1 cellular context compared by ENCODE assay signal in the genomic region with DNA sequence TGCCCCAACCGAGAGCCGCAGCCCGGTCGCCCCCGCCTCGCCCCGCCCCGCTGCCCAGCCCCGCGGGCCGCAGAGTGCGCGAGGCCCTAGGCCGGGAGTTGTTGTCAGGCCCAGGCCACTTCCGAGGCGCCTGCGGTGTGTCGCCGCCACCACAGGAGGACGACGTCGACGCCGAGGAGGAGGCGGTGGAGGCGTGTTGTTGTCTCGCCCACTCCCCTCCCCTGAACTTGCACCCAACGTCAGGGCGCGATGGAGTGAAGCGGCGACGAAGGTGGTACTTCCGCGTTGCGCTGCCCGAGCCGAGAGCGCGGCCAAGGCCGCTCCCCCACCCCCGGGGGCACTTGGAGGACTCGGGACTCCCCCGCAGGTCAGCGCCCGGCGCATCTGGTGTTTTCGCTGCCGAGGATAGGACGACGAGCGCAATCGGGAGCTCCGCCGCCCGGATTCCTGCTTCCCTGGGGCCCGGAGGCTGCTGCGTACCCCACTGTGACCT.
TF ChIP-seq lines count a peak whose summit lies in the region.

CDK13 (plus strand) TSS at position 277 of the 493 bp plus-strand sequence. CDS start 386 bp downstream, outside the sequence.

TF ChIP-seq in HepG2, 621 proteins besides CTCF, POLR2A, EP300 and RAD21 (continued from another document and continues in another):
- no peak for TF ChIP-seq HNF4G (IDR thresholded peaks at IDR 0.05; ENCODE audit: borderline replicate concordance, low read depth, low read length)
- no peak for TF ChIP-seq HNF4G (CRISPR knock-in tag; IDR thresholded peaks at IDR 0.05; ENCODE audit: borderline replicate concordance, low read depth)
- peak; percentile 94 for TF ChIP-seq ZMAT3 (CRISPR knock-in tag; conservative IDR thresholded peaks at IDR 0.05)
- TF ChIP-seq NCOA2 (CRISPR knock-in tag; IDR thresholded peaks at IDR 0.05) = peak; percentile 9; the same call in 1 of the 2 replicates
- no peak for TF ChIP-seq ZIK1 (CRISPR knock-in tag; IDR thresholded peaks at IDR 0.05; ENCODE audit: borderline replicate concordance, low read depth)
- TF ChIP-seq ZNF674 (CRISPR knock-in tag; IDR thresholded peaks at IDR 0.05; ENCODE audit: low read depth) = no peak
- TF ChIP-seq HNRNPL (IDR thresholded peaks at IDR 0.05; ENCODE audit: low read depth, low read length) = no peak
- no peak for TF ChIP-seq ONECUT2 (CRISPR knock-in tag; IDR thresholded peaks at IDR 0.05)
- peak; percentile 34; the same call in 1 of the 2 replicates for TF ChIP-seq SMAD3 (CRISPR knock-in tag; IDR thresholded peaks at IDR 0.05)
- 0 out of 2 replicates have a peak, but pooled peaks have one; percentile 13 for TF ChIP-seq RNF2 (conservative IDR thresholded peaks at IDR 0.05; ENCODE audit: low read depth)
- TF ChIP-seq ZNF781 (CRISPR knock-in tag; IDR thresholded peaks at IDR 0.05; ENCODE audit: borderline replicate concordance, not compliant biosample characterization) = peak; percentile 66
- 0 out of 2 replicates have a peak, but pooled peaks have one; percentile 14 for TF ChIP-seq ZNF335 (CRISPR knock-in tag; IDR thresholded peaks at IDR 0.05)
- no peak for TF ChIP-seq ZSCAN30 (CRISPR knock-in tag; IDR thresholded peaks at IDR 0.05)
- no peak for TF ChIP-seq TCF12 (IDR thresholded peaks at IDR 0.05)
- no peak for TF ChIP-seq TCF12 (CRISPR knock-in tag; IDR thresholded peaks at IDR 0.05)
- TF ChIP-seq ZNF574 (CRISPR knock-in tag; IDR thresholded peaks at IDR 0.05) = peak; percentile 20
- TF ChIP-seq ASH2L (IDR thresholded peaks at IDR 0.05; ENCODE audit: insufficient read length, low read depth, low read length) = no peak
- TF ChIP-seq CBX5 (CRISPR knock-in tag; IDR thresholded peaks at IDR 0.05; ENCODE audit: borderline replicate concordance) = no peak
- TF ChIP-seq ZNF670 (CRISPR knock-in tag; IDR thresholded peaks at IDR 0.05; ENCODE audit: borderline replicate concordance) = no peak
- no peak for TF ChIP-seq PHF5A (CRISPR knock-in tag; IDR thresholded peaks at IDR 0.05; ENCODE audit: low read depth, unreplicated experiment)
- TF ChIP-seq RARG (CRISPR knock-in tag; IDR thresholded peaks at IDR 0.05; ENCODE audit: low read depth) = no peak
- peak; percentile 55; the same call in 1 of the 2 replicates for TF ChIP-seq KLF15 (CRISPR knock-in tag; IDR thresholded peaks at IDR 0.05; ENCODE audit: borderline replicate concordance)
- TF ChIP-seq, protein P1, sequence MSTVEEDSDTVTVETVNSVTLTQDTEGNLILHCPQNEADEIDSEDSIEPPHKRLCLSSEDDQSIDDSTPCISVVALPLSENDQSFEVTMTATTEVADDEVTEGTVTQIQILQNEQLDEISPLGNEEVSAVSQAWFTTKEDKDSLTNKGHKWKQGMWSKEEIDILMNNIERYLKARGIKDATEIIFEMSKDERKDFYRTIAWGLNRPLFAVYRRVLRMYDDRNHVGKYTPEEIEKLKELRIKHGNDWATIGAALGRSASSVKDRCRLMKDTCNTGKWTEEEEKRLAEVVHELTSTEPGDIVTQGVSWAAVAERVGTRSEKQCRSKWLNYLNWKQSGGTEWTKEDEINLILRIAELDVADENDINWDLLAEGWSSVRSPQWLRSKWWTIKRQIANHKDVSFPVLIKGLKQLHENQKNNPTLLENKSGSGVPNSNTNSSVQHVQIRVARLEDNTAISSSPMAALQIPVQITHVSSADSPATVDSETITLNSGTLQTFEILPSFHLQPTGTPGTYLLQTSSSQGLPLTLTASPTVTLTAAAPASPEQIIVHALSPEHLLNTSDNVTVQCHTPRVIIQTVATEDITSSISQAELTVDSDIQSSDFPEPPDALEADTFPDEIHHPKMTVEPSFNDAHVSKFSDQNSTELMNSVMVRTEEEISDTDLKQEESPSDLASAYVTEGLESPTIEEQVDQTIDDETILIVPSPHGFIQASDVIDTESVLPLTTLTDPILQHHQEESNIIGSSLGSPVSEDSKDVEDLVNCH (CRISPR knock-in tag; IDR thresholded peaks at IDR 0.05) = no peak
- TF ChIP-seq, protein P2, sequence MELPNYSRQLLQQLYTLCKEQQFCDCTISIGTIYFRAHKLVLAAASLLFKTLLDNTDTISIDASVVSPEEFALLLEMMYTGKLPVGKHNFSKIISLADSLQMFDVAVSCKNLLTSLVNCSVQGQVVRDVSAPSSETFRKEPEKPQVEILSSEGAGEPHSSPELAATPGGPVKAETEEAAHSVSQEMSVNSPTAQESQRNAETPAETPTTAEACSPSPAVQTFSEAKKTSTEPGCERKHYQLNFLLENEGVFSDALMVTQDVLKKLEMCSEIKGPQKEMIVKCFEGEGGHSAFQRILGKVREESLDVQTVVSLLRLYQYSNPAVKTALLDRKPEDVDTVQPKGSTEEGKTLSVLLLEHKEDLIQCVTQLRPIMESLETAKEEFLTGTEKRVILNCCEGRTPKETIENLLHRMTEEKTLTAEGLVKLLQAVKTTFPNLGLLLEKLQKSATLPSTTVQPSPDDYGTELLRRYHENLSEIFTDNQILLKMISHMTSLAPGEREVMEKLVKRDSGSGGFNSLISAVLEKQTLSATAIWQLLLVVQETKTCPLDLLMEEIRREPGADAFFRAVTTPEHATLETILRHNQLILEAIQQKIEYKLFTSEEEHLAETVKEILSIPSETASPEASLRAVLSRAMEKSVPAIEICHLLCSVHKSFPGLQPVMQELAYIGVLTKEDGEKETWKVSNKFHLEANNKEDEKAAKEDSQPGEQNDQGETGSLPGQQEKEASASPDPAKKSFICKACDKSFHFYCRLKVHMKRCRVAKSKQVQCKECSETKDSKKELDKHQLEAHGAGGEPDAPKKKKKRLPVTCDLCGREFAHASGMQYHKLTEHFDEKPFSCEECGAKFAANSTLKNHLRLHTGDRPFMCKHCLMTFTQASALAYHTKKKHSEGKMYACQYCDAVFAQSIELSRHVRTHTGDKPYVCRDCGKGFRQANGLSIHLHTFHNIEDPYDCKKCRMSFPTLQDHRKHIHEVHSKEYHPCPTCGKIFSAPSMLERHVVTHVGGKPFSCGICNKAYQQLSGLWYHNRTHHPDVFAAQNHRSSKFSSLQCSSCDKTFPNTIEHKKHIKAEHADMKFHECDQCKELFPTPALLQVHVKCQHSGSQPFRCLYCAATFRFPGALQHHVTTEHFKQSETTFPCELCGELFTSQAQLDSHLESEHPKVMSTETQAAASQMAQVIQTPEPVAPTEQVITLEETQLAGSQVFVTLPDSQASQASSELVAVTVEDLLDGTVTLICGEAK (IDR thresholded peaks at IDR 0.05) = no peak
- TF ChIP-seq, protein P2 (CRISPR knock-in tag; IDR thresholded peaks at IDR 0.05) = no peak
- no peak for TF ChIP-seq ZNF33B (CRISPR knock-in tag; IDR thresholded peaks at IDR 0.05)
- peak; percentile 62 for TF ChIP-seq ZNF563 (CRISPR knock-in tag; IDR thresholded peaks at IDR 0.05)
- no peak for TF ChIP-seq ZFP62 (CRISPR knock-in tag; IDR thresholded peaks at IDR 0.05)
- no peak; the same call in 1 of the 2 replicates for TF ChIP-seq POLR2AphosphoS5 (IDR thresholded peaks at IDR 0.05; ENCODE audit: low read depth, low read length)
- no peak for TF ChIP-seq ZNF274 (CRISPR knock-in tag; IDR thresholded peaks at IDR 0.05)
- peak; percentile 90 for TF ChIP-seq ELF1 (CRISPR knock-in tag; IDR thresholded peaks at IDR 0.05)
- no peak for TF ChIP-seq SMARCC2 (IDR thresholded peaks at IDR 0.05)
- TF ChIP-seq IKZF4 (CRISPR knock-in tag; IDR thresholded peaks at IDR 0.05; ENCODE audit: borderline replicate concordance, low read depth, not compliant biosample characterization) = peak; percentile 6
- peak; percentile 67; the same call in 1 of the 2 replicates for TF ChIP-seq ZFP82 (CRISPR knock-in tag; IDR thresholded peaks at IDR 0.05; ENCODE audit: borderline replicate concordance)
- peak; percentile 83 for TF ChIP-seq ELF3 (CRISPR knock-in tag; IDR thresholded peaks at IDR 0.05)
- TF ChIP-seq MATR3 (CRISPR knock-in tag; IDR thresholded peaks at IDR 0.05) = no peak
- TF ChIP-seq FOXM1 (CRISPR knock-in tag; IDR thresholded peaks at IDR 0.05) = no peak
- no peak for TF ChIP-seq CBX1 (IDR thresholded peaks at IDR 0.05; ENCODE audit: low read depth)
- TF ChIP-seq ZNF766 (CRISPR knock-in tag; IDR thresholded peaks at IDR 0.05; ENCODE audit: borderline replicate concordance) = peak; percentile 40; the same call in 1 of the 2 replicates
- peak; percentile 86 for TF ChIP-seq ZNF160 (CRISPR knock-in tag; IDR thresholded peaks at IDR 0.05)
- TF ChIP-seq, protein P3, sequence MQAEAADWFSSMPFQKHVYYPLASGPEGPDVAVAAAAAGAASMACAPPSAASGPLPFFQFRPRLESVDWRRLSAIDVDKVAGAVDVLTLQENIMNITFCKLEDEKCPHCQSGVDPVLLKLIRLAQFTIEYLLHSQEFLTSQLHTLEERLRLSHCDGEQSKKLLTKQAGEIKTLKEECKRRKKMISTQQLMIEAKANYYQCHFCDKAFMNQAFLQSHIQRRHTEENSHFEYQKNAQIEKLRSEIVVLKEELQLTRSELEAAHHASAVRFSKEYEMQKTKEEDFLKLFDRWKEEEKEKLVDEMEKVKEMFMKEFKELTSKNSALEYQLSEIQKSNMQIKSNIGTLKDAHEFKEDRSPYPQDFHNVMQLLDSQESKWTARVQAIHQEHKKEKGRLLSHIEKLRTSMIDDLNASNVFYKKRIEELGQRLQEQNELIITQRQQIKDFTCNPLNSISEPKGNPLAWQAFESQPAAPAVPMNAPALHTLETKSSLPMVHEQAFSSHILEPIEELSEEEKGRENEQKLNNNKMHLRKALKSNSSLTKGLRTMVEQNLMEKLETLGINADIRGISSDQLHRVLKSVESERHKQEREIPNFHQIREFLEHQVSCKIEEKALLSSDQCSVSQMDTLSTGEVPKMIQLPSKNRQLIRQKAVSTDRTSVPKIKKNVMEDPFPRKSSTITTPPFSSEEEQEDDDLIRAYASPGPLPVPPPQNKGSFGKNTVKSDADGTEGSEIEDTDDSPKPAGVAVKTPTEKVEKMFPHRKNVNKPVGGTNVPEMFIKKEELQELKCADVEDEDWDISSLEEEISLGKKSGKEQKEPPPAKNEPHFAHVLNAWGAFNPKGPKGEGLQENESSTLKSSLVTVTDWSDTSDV (CRISPR knock-in tag; IDR thresholded peaks at IDR 0.05) = no peak
- TF ChIP-seq ZNF232 (CRISPR knock-in tag; IDR thresholded peaks at IDR 0.05; ENCODE audit: borderline replicate concordance) = no peak; the same call in 1 of the 2 replicates
- no peak for TF ChIP-seq HNRNPH1 (optimal IDR thresholded peaks at IDR 0.05; ENCODE audit: low read depth, low read length)
- peak; percentile 56; the same call in 1 of the 2 replicates for TF ChIP-seq CHD2 (IDR thresholded peaks at IDR 0.05; ENCODE audit: low read depth, low read length)
- TF ChIP-seq ZNF501 (CRISPR knock-in tag; IDR thresholded peaks at IDR 0.05) = no peak
- 0 out of 2 replicates have a peak, but pooled peaks have one; percentile 48 for TF ChIP-seq GZF1 (CRISPR knock-in tag; IDR thresholded peaks at IDR 0.05)
- TF ChIP-seq MXI1 (IDR thresholded peaks at IDR 0.05; ENCODE audit: borderline replicate concordance, low read depth, low read length) = no peak
- no peak for TF ChIP-seq TCF7 (IDR thresholded peaks at IDR 0.05; ENCODE audit: low read depth)
- no peak for TF ChIP-seq NFYB (CRISPR knock-in tag; IDR thresholded peaks at IDR 0.05)
- no peak for TF ChIP-seq ZFP36L2 (CRISPR knock-in tag; IDR thresholded peaks at IDR 0.05)
